In genomic region chr22:45577746-45578523, GRCh38 we compare ENCODE assay signal across 8 cellular contexts.
DNase-seq lines count a peak whose midpoint lies in the region; TF ChIP-seq lines count a peak whose summit lies in the region.

No MANE protein-coding gene starts in this region.

- peaks cover 34% of the 10 kb centered on the region for H3K79me1 ChIP-seq in trophoblast cell (ENCODE audit: low read length)

- no peak overlapping the region for H2BK120ac ChIP-seq in trophoblast cell (ENCODE audit: insufficient read depth, low read length, poor library complexity)

- no peak overlapping the region for H2BK5ac ChIP-seq in trophoblast cell (ENCODE audit: low read depth, low read length, poor library complexity)

- no peak overlapping the region for H2AK5ac ChIP-seq in trophoblast cell (ENCODE audit: low read length)

- H3K27me3 Mint-ChIP-seq in type B pancreatic cell: no peaks in the 10 kb centered on the region

- peaks cover 19% of the 10 kb centered on the region for H3K79me2 ChIP-seq in trophoblast cell (ENCODE audit: control insufficient read depth, insufficient read depth, low read length, poor library complexity)

- no peak overlapping the region for H4K8ac ChIP-seq in trophoblast cell (ENCODE audit: low read depth, low read length)

- H3K23ac ChIP-seq in trophoblast cell (ENCODE audit: low read length): no peak overlapping the region

- H3K4me3 ChIP-seq in trophoblast cell (ENCODE audit: low read depth, low read length): no peak overlapping the region

- no peak overlapping the region for H3K4ac ChIP-seq in trophoblast cell (ENCODE audit: low read depth, low read length)

- no peaks in the 10 kb centered on the region for H3K27me3 ChIP-seq in trophoblast cell (ENCODE audit: insufficient read depth, low read length)

- peaks cover 4% of the 10 kb centered on the region for H3K4me1 Mint-ChIP-seq in type B pancreatic cell (ENCODE audit: unreplicated experiment)

- peaks cover 37 to 39% of the 10 kb centered on the region in 2 experiments for H3K36me3 ChIP-seq in trophoblast cell (ENCODE audit: control insufficient read depth in 1 of 2, insufficient read depth in 2 of 2, low read length in 2 of 2)

- no peak overlapping the region for H2BK12ac ChIP-seq in trophoblast cell (ENCODE audit: low read length)

- H3K18ac ChIP-seq in trophoblast cell (ENCODE audit: low read length): no peak overlapping the region

- no peaks in the 10 kb centered on the region for H3K9me3 Mint-ChIP-seq in type B pancreatic cell

- H4K12ac ChIP-seq in trophoblast cell (ENCODE audit: low read depth, low read length): no peak overlapping the region

- H2AFZ ChIP-seq in trophoblast cell (ENCODE audit: insufficient read depth, low read length, poor library complexity): no peak overlapping the region

- H3K14ac ChIP-seq in trophoblast cell (ENCODE audit: low read length): peak overlapping the region; percentile 33

- WGBS in trophoblast cell (ENCODE audit: extremely low coverage, insufficient coverage, insufficient read length): no CpG with 5 or more reads among the region's 27 CpGs

- no peak overlapping the region for H4K91ac ChIP-seq in trophoblast cell (ENCODE audit: low read depth, low read length)

- no peak overlapping the region for H3K4me3 Mint-ChIP-seq in type B pancreatic cell

- H3K9me3 ChIP-seq in trophoblast cell (ENCODE audit: insufficient read depth, low read depth, low read length): no peaks in the 10 kb centered on the region

- no peak overlapping the region for H3K27ac ChIP-seq in trophoblast cell (ENCODE audit: low read depth, low read length)

- DNase-seq in DMS79 (lab: John Stamatoyannopoulos, UW) (peak; percentile 17), M059J (ENCODE audit: low read depth) (peak; percentile 72), SK-MEL-5 (ENCODE audit: low read depth, low spot score) (peak; percentile 85), glomerular visceral epithelial cell (ENCODE audit: extremely low spot score) (peak; percentile 81), trophoblast cell (peak; percentile 76 to 93), type B pancreatic cell (ENCODE audit: extremely low spot score, unreplicated experiment) (peak; percentile 90), GOT3 (lab: John Stamatoyannopoulos, UW) (no peak)
- peak; percentile 75 for DNase-seq in activated naive CD4-positive, alpha-beta T cell treated with Interleukin-2 at 50 U/mL for 16 hours

- no peak overlapping the region for H3K27ac Mint-ChIP-seq in type B pancreatic cell

- no peaks in the 10 kb centered on the region for H3K36me3 Mint-ChIP-seq in type B pancreatic cell

- H3K9ac ChIP-seq in trophoblast cell (ENCODE audit: low read length): no peak overlapping the region

- peak; percentile 97 for TF ChIP-seq CTCF in type B pancreatic cell (conservative IDR thresholded peaks at IDR 0.05)

- peaks cover 29 to 34% of the 10 kb centered on the region in 2 experiments for H3K4me1 ChIP-seq in trophoblast cell (ENCODE audit: control insufficient read depth in 1 of 2, insufficient read depth in 2 of 2, low read length in 2 of 2)

- no peak overlapping the region for H3K4me2 ChIP-seq in trophoblast cell (ENCODE audit: low read length)

- in situ Hi-C loops in SK-MEL-5 (cut with HindIII; ENCODE audit: low pct_unique_long_range_greater_than_20kb, low sequenced_read_pairs): no loop called here
